Comparison of ENCODE assay signal across 8 cellular contexts in the genomic region with DNA sequence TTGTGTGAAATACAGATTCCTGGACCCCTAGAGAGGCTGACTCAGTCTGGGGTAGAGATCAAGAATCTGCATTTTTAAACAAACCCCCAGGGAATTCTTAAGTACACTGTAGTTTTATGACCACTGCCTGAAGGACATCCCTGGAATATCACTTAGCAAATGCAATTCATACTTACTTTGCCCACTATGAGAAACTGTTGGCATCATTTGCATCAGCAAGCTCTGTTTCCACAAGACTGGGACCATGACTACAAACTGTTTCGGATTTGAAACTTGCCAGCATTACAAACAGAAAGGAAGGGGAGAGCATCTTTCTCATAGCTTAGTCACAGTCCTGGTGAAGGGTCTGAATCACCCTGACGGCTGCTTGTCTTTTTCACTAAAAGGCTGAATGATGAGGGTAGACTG.
DNase-seq lines count a peak whose midpoint lies in the region; ATAC-seq and TF ChIP-seq lines count a peak whose summit lies in the region.

No MANE protein-coding gene starts in this region.

- no peak for TF ChIP-seq CTCF in osteocyte (IDR thresholded peaks at IDR 0.05)

- H3K4me3 Mint-ChIP-seq in osteocyte (ENCODE audit: unreplicated experiment) = no peak overlapping the region

- peak overlapping the region; percentile 74 for H3K27ac Mint-ChIP-seq in osteocyte (ENCODE audit: unreplicated experiment)

- H3K4me1 Mint-ChIP-seq in osteocyte (ENCODE audit: unreplicated experiment) = peaks cover 37% of the 10 kb centered on the region

- ATAC-seq in GM21390 (IDR thresholded peaks at IDR 0.05; ENCODE audit: unreplicated experiment) = no peak

- DNase-seq in ELF-1 (ENCODE audit: low read depth, low spot score) (peak; percentile 30), LoVo (ENCODE audit: low spot score) (peak; percentile 59), astrocyte of the hippocampus (ENCODE audit: low read depth, low spot score) (peak; percentile 75), osteocyte (ENCODE audit: extremely low spot score, unreplicated experiment) (no peak), NCI-H1092 treated with DMSO at 0.1 percent for 48 hours (lab: John Stamatoyannopoulos, UW) (no peak), mucosa of gallbladder (ENCODE audit: low spot score) (no peak), GF-D8 (lab: John Stamatoyannopoulos, UW) (no peak)

- no peaks in the 10 kb centered on the region for H3K9me3 Mint-ChIP-seq in osteocyte (ENCODE audit: unreplicated experiment)

- H3K27me3 Mint-ChIP-seq in osteocyte (ENCODE audit: unreplicated experiment) = no peaks in the 10 kb centered on the region

- H3K36me3 Mint-ChIP-seq in osteocyte (ENCODE audit: unreplicated experiment) = no peaks in the 10 kb centered on the region

Comparison
In these comparisons a context has a peak if more than half of its experiments do, and no peak if none do; other contexts are left out.
1. DNase-seq: peak in ELF-1 (single experiment), LoVo (single experiment) and astrocyte of the hippocampus (single experiment); none in osteocyte (single experiment), NCI-H1092 treated with DMSO at 0.1 percent for 48 hours (single experiment), mucosa of gallbladder (single experiment) and GF-D8 (single experiment).